In the genomic region with DNA sequence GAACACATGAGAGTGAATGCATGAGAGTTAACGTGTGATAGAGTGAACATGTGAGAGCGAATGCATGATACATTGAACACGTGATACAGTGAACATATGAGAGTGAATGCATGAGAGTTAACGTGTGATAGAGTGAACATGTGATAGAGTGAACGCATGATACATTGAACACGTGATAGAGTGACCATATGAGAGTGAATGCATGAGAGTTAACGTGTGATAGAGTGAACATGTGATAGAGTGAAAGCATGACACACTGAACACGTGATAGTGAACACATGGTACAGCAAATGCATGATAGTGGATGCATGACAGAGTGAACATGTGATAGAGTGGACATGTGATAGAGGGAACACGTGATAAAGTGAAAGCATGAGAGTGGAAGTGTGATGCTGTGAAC, we compare ENCODE assay signal across 19 cellular contexts.
A peak's percentile ranks its signal among the peaks of the same experiment; 100 is the strongest.
DNase-seq lines count a peak whose midpoint lies in the region; ATAC-seq, FAIRE-seq and TF ChIP-seq lines count a peak whose summit lies in the region.
"Had no signal": no experiment of that assay in that cellular context is flagged by ENCODE, and none has a peak within 500 bp of the region (broad histone marks: within the 10 kb centered on the region; RNA-seq: fewer than 3 reads in every experiment).

No MANE protein-coding gene starts in this region.

- no peaks in the 10 kb centered on the region for H3K36me3 ChIP-seq in endothelial cell of umbilical vein (ENCODE audit: control insufficient read depth in 2 of 2, extremely low read depth in 1 of 2, insufficient read depth in 2 of 2, low read length in 2 of 2)

- DNase-seq in A549 (ENCODE audit: low read depth in 1 of 2, low spot score in 1 of 2): no peak
- DNase-seq in HTR-8/SVneo (ENCODE audit: insufficient read length, low spot score): no peak
- no peak for DNase-seq in endothelial cell of umbilical vein (ENCODE audit: low read depth, low spot score)
- DNase-seq in osteocyte (ENCODE audit: extremely low spot score, unreplicated experiment): no peak
- no peak for DNase-seq in NCI-H146 treated with DMSO at 0.1 percent for 48 hours (lab: John Stamatoyannopoulos, UW; ENCODE audit: unreplicated experiment)
- no peak for DNase-seq in cortex of kidney (lab: John Stamatoyannopoulos, UW)
- DNase-seq: 8988T; C1 segment of cervical spinal cord; Calu3; CD4-positive, alpha-beta memory T cell; COR-L47; DMS53; DMS79 treated with DMSO at 0.1 percent for 48 hours; GF-D8; H9; HFFc6 had no signal

- no peaks in the 10 kb centered on the region for H3K79me2 ChIP-seq in endothelial cell of umbilical vein (ENCODE audit: control insufficient read depth, insufficient read depth, low read length)

- no peak overlapping the region for H3K4me3 Mint-ChIP-seq in osteocyte (ENCODE audit: unreplicated experiment)
- H3K4me3 Mint-ChIP-seq: CD4-positive, alpha-beta memory T cell; GM23338; H9; HFFc6 had no signal

- TF ChIP-seq RAD21 in A549 (conservative IDR thresholded peaks at IDR 0.05 in 1 of 2, IDR thresholded peaks at IDR 0.05 in 1 of 2): no peak

- no peak for TF ChIP-seq EP300 in A549 (IDR thresholded peaks at IDR 0.05)

- H3K36me3 Mint-ChIP-seq in osteocyte (ENCODE audit: unreplicated experiment): no peaks in the 10 kb centered on the region
- H3K36me3 Mint-ChIP-seq: CD4-positive, alpha-beta memory T cell had no signal

- dilution Hi-C loops in endothelial cell of umbilical vein (cut with MboI; ENCODE audit: extremely low pct_ligation_motif_present, low sequenced_read_pairs): no loop called here

- H3K9me1 ChIP-seq in endothelial cell of umbilical vein (replicated peaks; ENCODE audit: control insufficient read depth, extremely low read depth, insufficient read depth, low read length): no peaks in the 10 kb centered on the region

- TF ChIP-seq CTCF in A549 (IDR thresholded peaks at IDR 0.05) (no peak), endothelial cell of umbilical vein (IDR thresholded peaks at IDR 0.05; ENCODE audit: extremely low read depth in 1 of 2, insufficient read depth in 1 of 2, low read depth in 1 of 2, low read length in 2 of 2) (no peak), osteocyte (IDR thresholded peaks at IDR 0.05) (no peak)

- H3K27me3 Mint-ChIP-seq in osteocyte (ENCODE audit: unreplicated experiment): no peaks in the 10 kb centered on the region
- H3K27me3 Mint-ChIP-seq: CD4-positive, alpha-beta memory T cell had no signal

- H4K20me1 ChIP-seq in endothelial cell of umbilical vein (replicated peaks; ENCODE audit: control insufficient read depth, extremely low read depth, insufficient read depth, low read length): no peaks in the 10 kb centered on the region

- no peak for ATAC-seq in A549
- ATAC-seq: GM23338, HCT116 had no signal

- H3K9me3 Mint-ChIP-seq in osteocyte (ENCODE audit: unreplicated experiment): peaks cover 7% of the 10 kb centered on the region
- H3K9me3 Mint-ChIP-seq: CD4-positive, alpha-beta memory T cell; H9 had no signal

- TF ChIP-seq POLR2A in A549 (IDR thresholded peaks at IDR 0.05; ENCODE audit: low read length): no peak
- no peak for TF ChIP-seq POLR2A in endothelial cell of umbilical vein (IDR thresholded peaks at IDR 0.05; ENCODE audit: low read depth, low read length)

- H3K9me3 ChIP-seq in A549 (no peaks in the 10 kb centered on the region), endothelial cell of umbilical vein (replicated peaks; ENCODE audit: control insufficient read depth, insufficient read depth, low read length) (peaks cover 5% of the 10 kb centered on the region)

- H3K27ac ChIP-seq in A549 (no peak overlapping the region), endothelial cell of umbilical vein (ENCODE audit: insufficient read depth, low read depth, low read length) (no peak overlapping the region)

- CTCF ChIA-PET in A549 (lab: Yijun Ruan, JAX) (no interaction called here), endothelial cell of umbilical vein (lab: Charles Lee) (no interaction called here)

- H2AFZ ChIP-seq in endothelial cell of umbilical vein (ENCODE audit: low read depth, low read length): no peak overlapping the region
- H2AFZ ChIP-seq: GM23338 had no signal

- H3K27ac Mint-ChIP-seq in osteocyte (ENCODE audit: unreplicated experiment): no peak overlapping the region
- H3K27ac Mint-ChIP-seq: CD4-positive, alpha-beta memory T cell; GM23338; H9; HFFc6 had no signal

- POLR2A ChIA-PET in A549 (lab: Yijun Ruan, JAX): no interaction called here
- POLR2A ChIA-PET in endothelial cell of umbilical vein (lab: Charles Lee): no interaction called here

- FAIRE-seq in A549 (lab: Jason Lieb, UNC) (peak; percentile 54), HTR-8/SVneo (lab: Jason Lieb, UNC) (peak; percentile 85), endothelial cell of umbilical vein (lab: Jason Lieb, UNC) (no peak)
- FAIRE-seq: GM12892 had no signal

- no peaks in the 10 kb centered on the region for H3K4me1 Mint-ChIP-seq in osteocyte (ENCODE audit: unreplicated experiment)
- H3K4me1 Mint-ChIP-seq: CD4-positive, alpha-beta memory T cell; GM23338 had no signal

- H3K9ac ChIP-seq in endothelial cell of umbilical vein (replicated peaks; ENCODE audit: extremely low read depth, insufficient read depth, low read length): no peak overlapping the region

- H3K4me2 ChIP-seq in A549 (no peak overlapping the region), endothelial cell of umbilical vein (ENCODE audit: insufficient read depth, low read length) (no peak overlapping the region)
- H3K4me2 ChIP-seq: GM23338 had no signal

- H3K4me1 ChIP-seq in A549 (no peaks in the 10 kb centered on the region), endothelial cell of umbilical vein (ENCODE audit: control insufficient read depth, extremely low read depth, insufficient read depth, low read length) (no peaks in the 10 kb centered on the region)

- BruUV-seq in endothelial cell of umbilical vein (replicated peaks; lab: Mats Ljungman, UMichigan): no TSS peak

- WGBS in A549 (ENCODE audit: missing lambda C conversion rate): 6% methylated on average over 9 of the region's 9 CpGs

- intact Hi-C loops in endothelial cell of umbilical vein (cut with micrococcal nuclease): no loop called here

- H3K4me3 ChIP-seq in A549 (no peak overlapping the region), endothelial cell of umbilical vein (replicated peaks in 1 of 3; ENCODE audit: insufficient read depth in 1 of 3, low read depth in 1 of 3, low read length in 3 of 3) (no peak overlapping the region)
- H3K4me3 ChIP-seq: GM23338 had no signal

- H3K27me3 ChIP-seq in endothelial cell of umbilical vein (ENCODE audit: control insufficient read depth in 2 of 2, insufficient read depth in 2 of 2, low read length in 2 of 2): no peaks in the 10 kb centered on the region

TF ChIP-seq in A549, 52 proteins besides CTCF, POLR2A, EP300 and RAD21:
- TF ChIP-seq NPAS2 (CRISPR knock-in tag; IDR thresholded peaks at IDR 0.05; ENCODE audit: borderline replicate concordance): peak; percentile 48; the same call in 1 of the 2 replicates
- TF ChIP-seq USF2 (IDR thresholded peaks at IDR 0.05): peak; percentile 93
- TF ChIP-seq RARB (CRISPR knock-in tag; IDR thresholded peaks at IDR 0.05): no peak

TF ChIP-seq in endothelial cell of umbilical vein, 7 proteins besides CTCF, POLR2A, EP300 and RAD21:
- TF ChIP-seq POLR2AphosphoS5 (IDR thresholded peaks at IDR 0.05; ENCODE audit: insufficient read depth, low read depth, low read length): no peak
- TF ChIP-seq MYC (IDR thresholded peaks at IDR 0.05; ENCODE audit: low read depth, low read length): no peak
- TF ChIP-seq EZH2 (IDR thresholded peaks at IDR 0.05; ENCODE audit: borderline replicate concordance, low read depth, low read length, severe bottlenecking): no peak
- no peak for TF ChIP-seq FOS (IDR thresholded peaks at IDR 0.05; ENCODE audit: borderline replicate concordance, insufficient read depth, low read length)
- TF ChIP-seq GATA2 (IDR thresholded peaks at IDR 0.05; ENCODE audit: insufficient read depth, insufficient read length, low read depth, low read length): no peak
- TF ChIP-seq MAX (IDR thresholded peaks at IDR 0.05; ENCODE audit: insufficient read depth, insufficient read length): peak; percentile 20
- TF ChIP-seq JUN (IDR thresholded peaks at IDR 0.05; ENCODE audit: borderline replicate concordance, insufficient read depth, insufficient read length, low read depth): no peak
